In the genomic region with DNA sequence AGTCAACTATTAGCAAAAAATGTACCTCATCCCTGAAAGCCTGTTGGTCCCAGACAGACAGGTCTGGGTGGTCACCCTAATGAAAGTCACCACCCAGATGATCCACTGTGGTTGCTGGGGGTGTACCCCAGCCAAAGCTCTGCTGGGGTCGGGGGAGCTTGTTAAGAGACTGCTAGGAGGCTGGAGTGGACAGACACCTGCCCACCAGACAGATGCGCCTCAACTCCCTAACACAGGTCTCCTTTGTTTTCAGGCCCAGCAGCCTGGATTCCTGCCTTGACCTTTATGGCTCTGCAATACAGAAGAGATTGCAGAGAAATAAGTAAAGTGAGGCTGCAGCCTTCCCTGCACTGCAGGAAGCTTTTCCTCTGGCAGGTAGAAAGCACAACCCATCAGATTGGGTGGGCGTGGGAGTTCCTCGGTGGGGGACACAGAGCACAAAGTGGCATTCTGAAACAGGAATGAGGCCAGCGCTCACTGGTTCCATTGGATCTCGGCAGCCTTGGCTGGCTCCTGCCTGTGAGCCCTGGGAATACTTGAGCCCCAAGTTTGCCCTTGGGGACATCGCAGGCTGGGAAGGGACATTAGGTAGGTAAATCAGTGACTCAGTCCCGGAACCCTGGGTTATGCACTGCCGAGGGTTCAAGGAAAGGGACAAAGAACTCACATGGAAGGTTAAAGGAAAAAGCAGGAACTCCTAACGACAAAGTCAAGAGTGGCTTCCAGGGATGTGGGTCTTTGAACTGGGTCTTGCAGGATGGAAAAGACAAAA, we compare ENCODE assay signal across 18 cellular contexts. TPM values are rescaled to one million over a fixed set of nuclear protein-coding genes. Genes with fewer than 3 reads are reported as not detected.
DNase-seq lines count a peak whose midpoint lies in the region; ATAC-seq and TF ChIP-seq lines count a peak whose summit lies in the region.
"Had no signal": no experiment of that assay in that cellular context is flagged by ENCODE, and none has a peak within 500 bp of the region (broad histone marks: within the 10 kb centered on the region; RNA-seq: fewer than 3 reads in every experiment).

No MANE protein-coding gene starts in this region.

- no peaks in the 10 kb centered on the region for H3K79me2 ChIP-seq in GM23338 (replicated peaks; ENCODE audit: insufficient read depth)

- TF ChIP-seq CTCF in GM23338 (conservative IDR thresholded peaks at IDR 0.05; ENCODE audit: low read depth in 2 of 2) (no peak), RWPE1 (conservative IDR thresholded peaks at IDR 0.05; ENCODE audit: low read depth) (no peak)

- peak overlapping the region; percentile 20 for H2AFZ ChIP-seq in GM23338

- H3K4me3 ChIP-seq in GM23338: no peak overlapping the region
- no peak overlapping the region for H3K4me3 ChIP-seq in naive thymus-derived CD4-positive, alpha-beta T cell (ENCODE audit: low read length)
- H3K4me3 ChIP-seq: BLaER1, testis had no signal

- POLR2A ChIA-PET in RWPE1 (lab: Yijun Ruan, JAX; ENCODE audit: low non-redundant PET): interaction anchor here (0.6 kb wide), 1 partner anchor 11 kb away, joined by 3 read pairs; no protein-coding TSS in a partner anchor
- POLR2A ChIA-PET in naive thymus-derived CD4-positive, alpha-beta T cell (lab: Charles Lee): no interaction called here

- H3K4me3 Mint-ChIP-seq in GM23338: no peak overlapping the region
- H3K4me3 Mint-ChIP-seq in naive thymus-derived CD4-positive, alpha-beta T cell: no peak overlapping the region
- H3K4me3 Mint-ChIP-seq: activated CD4-positive, alpha-beta T cell treated with anti-CD3 and anti-CD28 coated beads, Interleukin-2, amount 10 ng/mL, durations not matched to agents 24 days and 14 days; activated naive CD4-positive, alpha-beta T cell treated with anti-CD3 and anti-CD28 coated beads, Interleukin-2, amount 50 U/mL, for 24 hours had no signal

- CTCF ChIA-PET in RWPE1 (lab: Yijun Ruan, JAX): interaction anchor here (0.6 kb wide), 1 partner anchor 20 kb away, joined by 3 read pairs; no protein-coding TSS in a partner anchor
- CTCF ChIA-PET in naive thymus-derived CD4-positive, alpha-beta T cell (lab: Charles Lee): no interaction called here

- H3K4me1 ChIP-seq in GM23338 (ENCODE audit: insufficient read depth): peaks cover 9% of the 10 kb centered on the region; the same call in 1 of the 2 replicates
- no peaks in the 10 kb centered on the region for H3K4me1 ChIP-seq in naive thymus-derived CD4-positive, alpha-beta T cell (ENCODE audit: control insufficient read depth in 2 of 2, insufficient read depth in 2 of 2, low read length in 2 of 2)
- H3K4me1 ChIP-seq: BLaER1 had no signal

- no peaks in the 10 kb centered on the region for H3K9me3 Mint-ChIP-seq in GM23338
- H3K9me3 Mint-ChIP-seq in naive thymus-derived CD4-positive, alpha-beta T cell: peaks cover 0 to 3% (median 0%) of the 10 kb centered on the region in 11 donors
- H3K9me3 Mint-ChIP-seq: activated CD4-positive, alpha-beta T cell treated with anti-CD3 and anti-CD28 coated beads, Interleukin-2, amount 10 ng/mL, durations not matched to agents 24 days and 14 days; activated naive CD4-positive, alpha-beta T cell treated with anti-CD3 and anti-CD28 coated beads, Interleukin-2, amount 50 U/mL, for 24 hours had no signal

- 0 out of 2 replicates have a peak overlapping the region, but pooled peaks have one; percentile 57 for H3K4me2 ChIP-seq in GM23338
- H3K4me2 ChIP-seq: BLaER1 had no signal

- H3F3A ChIP-seq in GM23338 (replicated peaks; ENCODE audit: low read depth): no peaks in the 10 kb centered on the region

- no peak for ATAC-seq in GM23338
- ATAC-seq in naive thymus-derived CD4-positive, alpha-beta T cell: no peak
- no peak for ATAC-seq in activated CD4-positive, CD25-positive, alpha-beta regulatory T cell treated with anti-CD3 and anti-CD28 coated beads, Interleukin-2, amount 50 U/mL, for 24 hours

- peaks cover 25% of the 10 kb centered on the region for H3K4me1 Mint-ChIP-seq in GM23338
- peaks cover 0 to 1% (median 0%) of the 10 kb centered on the region in 7 donors for H3K4me1 Mint-ChIP-seq in naive thymus-derived CD4-positive, alpha-beta T cell
- H3K4me1 Mint-ChIP-seq: activated CD4-positive, alpha-beta T cell treated with anti-CD3 and anti-CD28 coated beads, Interleukin-2, amount 10 ng/mL, durations not matched to agents 24 days and 14 days; activated naive CD4-positive, alpha-beta T cell treated with anti-CD3 and anti-CD28 coated beads, Interleukin-2, amount 50 U/mL, for 24 hours had no signal

- DNase-seq in GM23338 (ENCODE audit: low spot score): no peak
- no peak for DNase-seq in RWPE1 (ENCODE audit: low spot score)
- DNase-seq in kidney tubule cell (ENCODE audit: low spot score): peak; percentile 20
- peak; percentile 37 for DNase-seq in retina
- DNase-seq in naive thymus-derived CD4-positive, alpha-beta T cell: no peak
- DNase-seq in posterior vena cava (ENCODE audit: low spot score): no peak
- DNase-seq: activated CD4-positive, alpha-beta T cell treated with anti-CD3 and anti-CD28 coated beads, Interleukin-2, amount 10 ng/mL, durations not matched to agents 24 days and 14 days; NCI-H1105; NCI-H2171 treated with DMSO at 0.1 percent for 48 hours; NCI-H82 had no signal

- H3K36me3 ChIP-seq in GM23338 (ENCODE audit: insufficient read depth): no peaks in the 10 kb centered on the region
- no peaks in the 10 kb centered on the region for H3K36me3 ChIP-seq in naive thymus-derived CD4-positive, alpha-beta T cell (ENCODE audit: control insufficient read depth in 2 of 3, insufficient read depth in 3 of 3, low read length in 3 of 3)
- H3K36me3 ChIP-seq: BLaER1, brain microvascular endothelial cell had no signal

- H3K27me3 Mint-ChIP-seq in GM23338 (ENCODE audit: insufficient read depth, low read depth, poor library complexity): peaks cover 10% of the 10 kb centered on the region
- H3K27me3 Mint-ChIP-seq in naive thymus-derived CD4-positive, alpha-beta T cell: peaks cover 7 to 21% (median 13%) of the 10 kb centered on the region in 5 donors

- no peaks in the 10 kb centered on the region for H3K27me3 ChIP-seq in GM23338 (ENCODE audit: insufficient read depth)
- H3K27me3 ChIP-seq in naive thymus-derived CD4-positive, alpha-beta T cell (ENCODE audit: control insufficient read depth in 2 of 2, insufficient read depth in 2 of 2, low read length in 2 of 2): no peaks in the 10 kb centered on the region
- H3K27me3 ChIP-seq: BLaER1, brain microvascular endothelial cell, testis had no signal

- no peak overlapping the region for H3K27ac ChIP-seq in GM23338 (ENCODE audit: low read depth)
- H3K27ac ChIP-seq in RWPE1: peak overlapping the region; percentile 86
- H3K27ac ChIP-seq in naive thymus-derived CD4-positive, alpha-beta T cell (ENCODE audit: low read depth, low read length): no peak overlapping the region
- H3K27ac ChIP-seq: BLaER1, testis had no signal

- intact Hi-C loops in naive thymus-derived CD4-positive, alpha-beta T cell (cut with micrococcal nuclease): no loop called here
- intact Hi-C loops in posterior vena cava (cut with DNase I): no loop called here

- no peaks in the 10 kb centered on the region for H3K9me3 ChIP-seq in naive thymus-derived CD4-positive, alpha-beta T cell (ENCODE audit: control insufficient read depth in 2 of 3, low read length in 3 of 3)
- H3K9me3 ChIP-seq: BLaER1, testis had no signal

- no peak overlapping the region for H3K27ac Mint-ChIP-seq in GM23338
- no peak overlapping the region for H3K27ac Mint-ChIP-seq in naive thymus-derived CD4-positive, alpha-beta T cell
- H3K27ac Mint-ChIP-seq: activated CD4-positive, alpha-beta T cell treated with anti-CD3 and anti-CD28 coated beads, Interleukin-2, amount 10 ng/mL, durations not matched to agents 24 days and 14 days; activated naive CD4-positive, alpha-beta T cell treated with anti-CD3 and anti-CD28 coated beads, Interleukin-2, amount 50 U/mL, for 24 hours had no signal

- H3K9me2 ChIP-seq in GM23338 (ENCODE audit: insufficient read depth): 0 out of 2 replicates have a peak, but pooled peaks cover 2% of the 10 kb centered on the region

- no peaks in the 10 kb centered on the region for H4K20me1 ChIP-seq in GM23338 (replicated peaks; ENCODE audit: insufficient read depth)
- H4K20me1 ChIP-seq: BLaER1 had no signal

- H3K36me3 Mint-ChIP-seq in GM23338 (ENCODE audit: low read depth): no peaks in the 10 kb centered on the region
- no peaks in the 10 kb centered on the region for H3K36me3 Mint-ChIP-seq in naive thymus-derived CD4-positive, alpha-beta T cell
- H3K36me3 Mint-ChIP-seq: activated naive CD4-positive, alpha-beta T cell treated with anti-CD3 and anti-CD28 coated beads, Interleukin-2, amount 50 U/mL, for 24 hours had no signal

RNA-seq across cellular contexts. Expression of a gene that starts 18.0 kb away (rescaled TPM):
- 5.2 and 7.8 TPM in 2 replicates for total RNA-seq in GM23338 (2014; rRNA removed; shearing (Covaris generic))
- 1.7 and 2.5 TPM in 2 replicates for polyA plus RNA-seq in GM23338 (2016; fragmentation: Nextera tagmentation; extraction: Ambion mirVana)
- total RNA-seq in naive thymus-derived CD4-positive, alpha-beta T cell: not detected
- polyA plus RNA-seq in naive thymus-derived CD4-positive, alpha-beta T cell: under 1 TPM in 1 of 2 donors, not detected in 1; 0.12 TPM
- total RNA-seq in posterior vena cava: not detected
- total RNA-seq: activated CD4-positive, alpha-beta T cell treated with anti-CD3 and anti-CD28 coated beads, Interleukin-2, amount 10 ng/mL, durations not matched to agents 24 days and 14 days; glomerular endothelial cell had no signal

RNA-seq across cellular contexts. Expression of a gene that starts 53.9 kb away (rescaled TPM):
- not detected in 2 replicates for total RNA-seq in GM23338 (2014; rRNA removed; shearing (Covaris generic))
- not detected in 2 replicates for polyA plus RNA-seq in GM23338 (2016; fragmentation: Nextera tagmentation; extraction: Ambion mirVana)
- total RNA-seq in naive thymus-derived CD4-positive, alpha-beta T cell: not detected
- not detected for polyA plus RNA-seq in naive thymus-derived CD4-positive, alpha-beta T cell
- total RNA-seq in posterior vena cava: not detected
- total RNA-seq: activated CD4-positive, alpha-beta T cell treated with anti-CD3 and anti-CD28 coated beads, Interleukin-2, amount 10 ng/mL, durations not matched to agents 24 days and 14 days; dermis microvascular lymphatic vessel endothelial cell; esophagus mucosa; glomerular endothelial cell had no signal

Comparison
In these comparisons a context has a peak if more than half of its experiments do, and no peak if none do; other contexts are left out.
1. DNase-seq: peak in kidney tubule cell (single experiment) and retina (single experiment); none in GM23338 (single experiment), RWPE1 (single experiment), naive thymus-derived CD4-positive, alpha-beta T cell (0 of 9) and posterior vena cava (single experiment).